Comparison of ENCODE assay signal across 8 cellular contexts in genomic region chr5:179793470-179794139, GRCh38. TPM values are rescaled to one million over a fixed set of nuclear protein-coding genes. Genes with fewer than 3 reads are reported as not detected.
DNase-seq lines count a peak whose midpoint lies in the region; ATAC-seq, FAIRE-seq and TF ChIP-seq lines count a peak whose summit lies in the region.

TSS of gene LTC4S (plus strand) at chr5:179793986. CDS start at chr5:179794081, 95 bp downstream.

- no TSS peak for BruUV-seq in MCF 10A (replicated peaks; lab: Mats Ljungman, UMichigan)

- H3K9me3 ChIP-seq in RWPE2 (ENCODE audit: severe bottlenecking) (no peaks in the 10 kb centered on the region), kidney (ENCODE audit: control insufficient read depth in 1 of 2, low read length in 2 of 2) (no peaks in the 10 kb centered on the region)

- TF ChIP-seq CTCF in RWPE2 (IDR thresholded peaks at IDR 0.05; ENCODE audit: poor library complexity, severe bottlenecking) (no peak), MCF 10A (IDR thresholded peaks at IDR 0.05; ENCODE audit: unreplicated experiment) (no peak), kidney (IDR thresholded peaks at IDR 0.05; ENCODE audit: borderline replicate concordance, extremely low read depth, insufficient read depth) (no peak)

- FAIRE-seq in kidney (lab: Jason Lieb, UNC) = no peak

- no peaks in the 10 kb centered on the region for H3K27me3 Mint-ChIP-seq in MCF 10A (ENCODE audit: insufficient read depth, unreplicated experiment)
- no peaks in the 10 kb centered on the region for H3K27me3 Mint-ChIP-seq in stimulated activated naive CD8-positive, alpha-beta T cell treated with anti-CD3 and anti-CD28 coated beads, Interleukin-15, Interleukin-2, amounts not matched to agents 100 ng/mL and 50 ng/mL, for 24 hours

- H3K27ac ChIP-seq in RWPE2 (ENCODE audit: poor library complexity, severe bottlenecking) (peak within 1 kb of the TSS; percentile 74), kidney (ENCODE audit: low read depth in 2 of 2, low read length in 2 of 2) (peak within 1 kb of the TSS; percentile 74 to 75)

- ATAC-seq in RWPE2 (ENCODE audit: low read depth) (no peak), GM21528 (IDR thresholded peaks at IDR 0.05; ENCODE audit: low FRiP score, unreplicated experiment) (no peak)

- H3K36me3 Mint-ChIP-seq in MCF 10A (ENCODE audit: insufficient read depth, unreplicated experiment) = peaks cover 22% of the 10 kb centered on the region
- H3K36me3 Mint-ChIP-seq in stimulated activated naive CD8-positive, alpha-beta T cell treated with anti-CD3 and anti-CD28 coated beads, Interleukin-15, Interleukin-2, amounts not matched to agents 100 ng/mL and 50 ng/mL, for 24 hours (ENCODE audit: low read depth) = peaks cover 5% of the 10 kb centered on the region

- CTCF ChIA-PET in MCF 10A (lab: Yijun Ruan, JAX) = interaction anchor here (0.6 to 3.6 kb wide), 5 partner anchors 9 to 175 kb away, joined by 3 to 28 read pairs (median 3); no protein-coding TSS in a partner anchor

- peak; percentile 66 for DNase-seq in RWPE2 (ENCODE audit: low spot score)
- no peak for DNase-seq in MCF 10A (ENCODE audit: unreplicated experiment)
- peak; percentile 93 for DNase-seq in kidney
- DNase-seq in NCI-H446 treated with DMSO at 0.1 percent for 48 hours (lab: John Stamatoyannopoulos, UW) = no peak
- no peak for DNase-seq in stimulated activated CD4-positive, alpha-beta T cell treated with anti-CD3 and anti-CD28 coated beads, Interleukin-2, amount 100 ng/mL, for 24 hours

- POLR2A ChIA-PET in MCF 10A (lab: Yijun Ruan, JAX) = interaction anchor here (0.6 to 4.8 kb wide), 5 partner anchors 16 to 61 kb away, joined by 3 to 37 read pairs (median 9); partner anchors contain the start of gene MAML1

- H3K4me1 Mint-ChIP-seq in MCF 10A (ENCODE audit: insufficient read depth, unreplicated experiment) = peaks cover 8% of the 10 kb centered on the region
- peaks cover 26% of the 10 kb centered on the region for H3K4me1 Mint-ChIP-seq in stimulated activated naive CD8-positive, alpha-beta T cell treated with anti-CD3 and anti-CD28 coated beads, Interleukin-15, Interleukin-2, amounts not matched to agents 100 ng/mL and 50 ng/mL, for 24 hours (ENCODE audit: low read depth)

- no peaks in the 10 kb centered on the region for H3K9me3 Mint-ChIP-seq in MCF 10A (ENCODE audit: unreplicated experiment)
- H3K9me3 Mint-ChIP-seq in stimulated activated naive CD8-positive, alpha-beta T cell treated with anti-CD3 and anti-CD28 coated beads, Interleukin-15, Interleukin-2, amounts not matched to agents 100 ng/mL and 50 ng/mL, for 24 hours = no peaks in the 10 kb centered on the region

- no peak within 1 kb of the TSS for H3K27ac Mint-ChIP-seq in MCF 10A (ENCODE audit: low read depth, unreplicated experiment)
- no peak within 1 kb of the TSS for H3K27ac Mint-ChIP-seq in stimulated activated naive CD8-positive, alpha-beta T cell treated with anti-CD3 and anti-CD28 coated beads, Interleukin-15, Interleukin-2, amounts not matched to agents 100 ng/mL and 50 ng/mL, for 24 hours

- H3K36me3 ChIP-seq in RWPE2 (ENCODE audit: low read depth) = peaks cover 15% of the 10 kb centered on the region
- peaks cover 0 to 12% of the 10 kb centered on the region in 2 donors for H3K36me3 ChIP-seq in kidney (ENCODE audit: control insufficient read depth in 1 of 2, insufficient read depth in 2 of 2, low read length in 2 of 2)

- intact Hi-C loops in MCF 10A (cut with micrococcal nuclease) = no loop called here
- intact Hi-C loops in kidney (cut with DNase I) = no loop called here

- H3K4me3 Mint-ChIP-seq in MCF 10A (ENCODE audit: unreplicated experiment) = peak within 1 kb of the TSS; percentile 71
- H3K4me3 Mint-ChIP-seq in stimulated activated naive CD8-positive, alpha-beta T cell treated with anti-CD3 and anti-CD28 coated beads, Interleukin-15, Interleukin-2, amounts not matched to agents 100 ng/mL and 50 ng/mL, for 24 hours = peak within 1 kb of the TSS; percentile 55

- H3K27me3 ChIP-seq in RWPE2 (ENCODE audit: insufficient read depth, poor library complexity, severe bottlenecking) = no peaks in the 10 kb centered on the region

- H3K4me3 ChIP-seq in RWPE2 (ENCODE audit: severe bottlenecking) (no peak within 1 kb of the TSS), kidney (ENCODE audit: low read length in 2 of 2) (peak within 1 kb of the TSS; percentile 36 to 54)

- TF ChIP-seq POLR2A in GM18526 (IDR thresholded peaks at IDR 0.05; ENCODE audit: extremely low read depth, insufficient read length) = peak; percentile 38

- H3K9ac ChIP-seq in kidney (ENCODE audit: low read length in 2 of 2) = peak within 1 kb of the TSS in 1 of 2 donors; percentile 10

- H3K4me1 ChIP-seq in RWPE2 (ENCODE audit: insufficient read depth, poor library complexity, severe bottlenecking) = no peaks in the 10 kb centered on the region
- peaks cover 6 to 33% of the 10 kb centered on the region in 2 donors for H3K4me1 ChIP-seq in kidney (ENCODE audit: control insufficient read depth in 1 of 2, insufficient read depth in 1 of 2, low read depth in 1 of 2, low read length in 2 of 2)

RNA-seq across cellular contexts. Expression of gene LTC4S, which starts in this region (rescaled TPM):
- total RNA-seq in MCF 10A (2022) (2.1 and 2.2 TPM in 2 replicates), kidney (30.6 TPM)
- 20.1 TPM for polyA plus RNA-seq in kidney (ENCODE audit: insufficient read depth, low read depth, low replicate concordance)

Comparison
In these comparisons a context has a peak if more than half of its experiments do, and no peak if none do; other contexts are left out.
1. DNase-seq: peak in RWPE2 (single experiment) and kidney (single experiment); none in MCF 10A (single experiment), NCI-H446 treated with DMSO at 0.1 percent for 48 hours (single experiment) and stimulated activated CD4-positive, alpha-beta T cell treated with anti-CD3 and anti-CD28 coated beads, Interleukin-2, amount 100 ng/mL, for 24 hours (0 of 2).